Comparison of ENCODE assay signal across 15 cellular contexts in the genomic region with DNA sequence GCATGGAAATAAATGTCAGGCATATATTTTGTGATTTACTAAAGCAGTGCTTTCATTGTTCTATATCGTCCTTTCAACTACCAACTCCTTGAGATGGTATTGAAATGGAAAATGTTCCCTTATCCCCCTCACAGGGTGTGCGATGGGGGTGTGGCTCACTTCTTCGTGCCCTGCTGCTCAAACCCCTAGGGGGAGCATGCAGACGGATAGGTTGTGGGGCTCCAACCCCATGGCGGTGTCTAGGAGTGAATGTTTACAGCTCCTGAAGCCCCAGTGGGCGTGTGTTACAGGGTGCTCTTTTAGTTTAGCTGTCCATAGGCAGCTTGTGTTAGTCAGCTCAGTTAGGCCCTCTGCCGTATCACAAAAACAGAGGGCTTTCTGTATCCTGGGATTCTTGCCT.
"Had no signal": no experiment of that assay in that cellular context is flagged by ENCODE, and none has a peak within 500 bp of the region (broad histone marks: within the 10 kb centered on the region; RNA-seq: fewer than 3 reads in every experiment).

No MANE protein-coding gene starts in this region.

- H3K4me3 ChIP-seq: colonic mucosa, mucosa of descending colon, right atrium auricular region, sigmoid colon, skin epidermis, stomach had no signal

- H3K27me3 ChIP-seq: colonic mucosa, foreskin keratinocyte, right atrium auricular region, sigmoid colon, stomach had no signal

- H3K9me3 ChIP-seq: colonic mucosa, mucosa of descending colon, right atrium auricular region had no signal

- ATAC-seq: foreskin keratinocyte; mucosa of descending colon; naive thymus-derived CD8-positive, alpha-beta T cell had no signal

- H3K27ac ChIP-seq: colonic mucosa, foreskin keratinocyte, right atrium auricular region, sigmoid colon, skin epidermis, stomach had no signal

- H3K27ac Mint-ChIP-seq: naive thymus-derived CD8-positive, alpha-beta T cell had no signal

- H3K4me1 ChIP-seq: colonic mucosa, foreskin keratinocyte, right atrium auricular region had no signal

- H3K36me3 ChIP-seq: colonic mucosa, right atrium auricular region, sigmoid colon, stomach had no signal

- H3K36me3 Mint-ChIP-seq: naive thymus-derived CD8-positive, alpha-beta T cell had no signal

- H3K4me1 Mint-ChIP-seq: naive thymus-derived CD8-positive, alpha-beta T cell had no signal

- DNase-seq: colonic mucosa; dermis blood vessel endothelial cell; erythroblast; foreskin keratinocyte; kidney glomerular epithelial cell; mammary epithelial cell; mucosa of descending colon; naive thymus-derived CD8-positive, alpha-beta T cell; sigmoid colon; stimulated activated naive CD4-positive, alpha-beta T cell; stomach; substantia nigra; trophoblast cell had no signal

- H3K4me3 Mint-ChIP-seq: naive thymus-derived CD8-positive, alpha-beta T cell had no signal
